Comparison of ENCODE assay signal across 1 cellular context in genomic region chr1:116372651-116373444, GRCh38.
TF ChIP-seq lines count a peak whose summit lies in the region.

Gene ATP1A1, plus strand, starts transcription at chr1:116373244. Its CDS starts 268 bp downstream, at chr1:116373512.

TF ChIP-seq in K562, 482 proteins besides CTCF, POLR2A, EP300 and RAD21 (continued from another document and continues in another):
- TF ChIP-seq ZNF592 (IDR thresholded peaks at IDR 0.05) (no peak), ZNF224 (CRISPR knock-in tag; IDR thresholded peaks at IDR 0.05) (no peak), HDGF (IDR thresholded peaks at IDR 0.05) (no peak), KLF6 (CRISPR knock-in tag; IDR thresholded peaks at IDR 0.05; ENCODE audit: borderline replicate concordance) (peak; percentile 23; the same call in 1 of the 2 replicates), MBD2 (IDR thresholded peaks at IDR 0.05; ENCODE audit: borderline replicate concordance, low read depth) (peak; percentile 24; the same call in 1 of the 2 replicates), RBM34 (IDR thresholded peaks at IDR 0.05; ENCODE audit: borderline replicate concordance, insufficient read depth, low read length) (0 out of 2 replicates have a peak, but pooled peaks have one; percentile 73), NR3C1 (CRISPR knock-in tag; IDR thresholded peaks at IDR 0.05) (no peak; the same call in 1 of the 2 replicates), RBM25 (IDR thresholded peaks at IDR 0.05; ENCODE audit: low read depth, low read length, severe bottlenecking) (no peak), SMAD2 (IDR thresholded peaks at IDR 0.05; ENCODE audit: low read depth, low read length) (no peak), XRCC5 (IDR thresholded peaks at IDR 0.05; ENCODE audit: low read depth, low read length) (no peak), CXXC5 (CRISPR knock-in tag; IDR thresholded peaks at IDR 0.05) (peak; percentile 86), ZFP91 (CRISPR knock-in tag; IDR thresholded peaks at IDR 0.05) (peak; percentile 14; the same call in 1 of the 2 replicates), ZFP36 (IDR thresholded peaks at IDR 0.05; ENCODE audit: low read depth, low read length, partially characterized antibody) (no peak), THAP12 (CRISPR knock-in tag; IDR thresholded peaks at IDR 0.05) (0 out of 2 replicates have a peak, but pooled peaks have one; percentile 65), CTBP1 (IDR thresholded peaks at IDR 0.05; ENCODE audit: borderline replicate concordance) (peak; percentile 86), POLR2B (IDR thresholded peaks at IDR 0.05; ENCODE audit: low read depth, partially characterized antibody) (peak; percentile 48), SREBF1 (IDR thresholded peaks at IDR 0.05; ENCODE audit: borderline replicate concordance, low read depth, low read length) (no peak), GTF3C2 (IDR thresholded peaks at IDR 0.05; ENCODE audit: borderline replicate concordance, extremely low read depth, insufficient read length) (no peak), ATF7 (IDR thresholded peaks at IDR 0.05) (peak; percentile 88), ZBTB12 (CRISPR knock-in tag; IDR thresholded peaks at IDR 0.05) (peak; percentile 49; the same call in 1 of the 2 replicates), CHAMP1 (IDR thresholded peaks at IDR 0.05) (no peak), FOXP4 (CRISPR knock-in tag; IDR thresholded peaks at IDR 0.05; ENCODE audit: borderline replicate concordance) (no peak), RCOR1 (IDR thresholded peaks at IDR 0.05; ENCODE audit: borderline replicate concordance in 1 of 2, low read depth in 2 of 2, low read length in 2 of 2) (peak in 1 of 2 experiments; percentile 19; a peak in 1 of 4 replicates), FOXA3 (CRISPR knock-in tag; conservative IDR thresholded peaks at IDR 0.05 in 1 of 2, IDR thresholded peaks at IDR 0.05 in 1 of 2) (peak in 1 of 2 experiments; percentile 75; a peak in 2 of 4 replicates), CUX1 (CRISPR knock-in tag; IDR thresholded peaks at IDR 0.05) (0 out of 2 replicates have a peak, but pooled peaks have one; percentile 33), NR0B1 (IDR thresholded peaks at IDR 0.05; ENCODE audit: partially characterized antibody) (no peak), EP400 (IDR thresholded peaks at IDR 0.05) (peak; percentile 68; the same call in 1 of the 2 replicates), ZFX (CRISPR knock-in tag; IDR thresholded peaks at IDR 0.05) (peak; percentile 74), GTF2A2 (tag; IDR thresholded peaks at IDR 0.05) (no peak), TAL1 (IDR thresholded peaks at IDR 0.05) (no peak)
